8 cellular contexts compared by ENCODE assay signal in genomic region chrX:133792198-133792953, GRCh38.
DNase-seq lines count a peak whose midpoint lies in the region; ATAC-seq and TF ChIP-seq lines count a peak whose summit lies in the region.

No MANE protein-coding gene starts in this region.

- no peaks in the 10 kb centered on the region for H3K4me1 ChIP-seq in endocrine pancreas (ENCODE audit: control insufficient read depth, insufficient read depth, low read length)

- ATAC-seq in GM18858 (IDR thresholded peaks at IDR 0.05; ENCODE audit: unreplicated experiment) = peak; percentile 75
- peak; percentile 97 for ATAC-seq in HG03342 (IDR thresholded peaks at IDR 0.05; ENCODE audit: unreplicated experiment)

- H3K4me3 ChIP-seq in AG04450 (ENCODE audit: low read depth, low read length) (peak overlapping the region; percentile 38), endocrine pancreas (ENCODE audit: control insufficient read depth, insufficient read depth, low read length) (no peak overlapping the region)

- no peaks in the 10 kb centered on the region for H3K9me3 ChIP-seq in AG04450 (ENCODE audit: control insufficient read depth, insufficient read depth, low read length)
- H3K9me3 ChIP-seq in endocrine pancreas (ENCODE audit: control insufficient read depth, low read length) = no peaks in the 10 kb centered on the region

- POLR2A ChIA-PET in AG04450 (lab: Yijun Ruan, JAX) = no interaction called here

- no peak overlapping the region for H3K27ac ChIP-seq in AG04450 (ENCODE audit: low read depth, low read length)

- TF ChIP-seq CTCF in AG04450 (IDR thresholded peaks at IDR 0.05; ENCODE audit: low read depth, low read length) = peak; percentile 100

- H3K9ac ChIP-seq in endocrine pancreas (ENCODE audit: control insufficient read depth, insufficient read depth, low read length) = peak overlapping the region; percentile 51

- no peaks in the 10 kb centered on the region for H3K36me3 ChIP-seq in endocrine pancreas (ENCODE audit: control insufficient read depth, insufficient read depth, low read length)

- CTCF ChIA-PET in AG04450 (lab: Charles Lee) = interaction anchor here (0.6 to 2.6 kb wide), 28 partner anchors 9 to 604 kb away, joined by 3 to 19 read pairs (median 6); no protein-coding TSS in a partner anchor

- DNase-seq in AG04450 (ENCODE audit: low read depth, low spot score) = peak; percentile 26
- DNase-seq in NCI-H526 treated with DMSO at 0.1 percent for 48 hours (lab: John Stamatoyannopoulos, UW) = peak; percentile 12
- peak; percentile 5 to 23 for DNase-seq in activated CD8-positive, alpha-beta memory T cell treated with anti-CD3 and anti-CD28 coated beads for 1 hour (ENCODE audit: extremely low read depth in 1 of 2, low read depth in 1 of 2)
- peak; percentile 79 for DNase-seq in midbrain (lab: John Stamatoyannopoulos, UW)
- peak; percentile 46 for DNase-seq in stimulated activated CD8-positive, alpha-beta memory T cell treated with anti-CD3 and anti-CD28 coated beads, Interleukin-4, amount 100 ng/mL, for 24 hours (ENCODE audit: low read depth)

- H3K27me3 ChIP-seq in AG04450 (ENCODE audit: control insufficient read depth, insufficient read depth, low read length) = no peaks in the 10 kb centered on the region
- no peaks in the 10 kb centered on the region for H3K27me3 ChIP-seq in endocrine pancreas (ENCODE audit: control insufficient read depth, insufficient read depth, low read length)

Comparison
In these comparisons a context has a peak if more than half of its experiments do, and no peak if none do; other contexts are left out.
1. DNase-seq: peak in every context shown above with its lines; median percentile 79 in midbrain; 46 in stimulated activated CD8-positive, alpha-beta memory T cell treated with anti-CD3 and anti-CD28 coated beads, Interleukin-4, amount 100 ng/mL, for 24 hours; 26 in AG04450; 14 in activated CD8-positive, alpha-beta memory T cell treated with anti-CD3 and anti-CD28 coated beads for 1 hour; 12 in NCI-H526 treated with DMSO at 0.1 percent for 48 hours.